In the genomic region with DNA sequence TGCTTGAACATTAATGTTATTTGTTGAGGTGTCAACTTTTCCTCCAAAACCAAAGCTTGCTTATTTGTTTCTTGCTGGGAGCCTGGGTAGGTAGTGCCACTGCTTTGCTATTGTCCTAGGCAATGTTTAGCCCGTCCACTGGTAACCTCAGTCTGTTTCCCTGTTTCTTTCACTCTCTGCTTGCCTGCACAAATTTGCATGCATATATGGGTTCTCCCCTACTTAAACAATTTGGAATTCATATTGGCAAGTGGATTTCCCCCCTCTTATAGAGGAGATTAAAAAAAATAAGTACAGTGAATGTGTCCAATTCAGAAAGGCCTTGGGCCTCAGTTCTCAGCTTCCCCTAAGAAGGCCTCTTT, we compare ENCODE assay signal across 1 cellular context.
TF ChIP-seq lines count a peak whose summit lies in the region.

No MANE protein-coding gene starts in this region.

TF ChIP-seq in WTC11, 78 proteins besides CTCF, POLR2A, EP300 and RAD21 (continued from another document):
- TF ChIP-seq ESRRA (CRISPR knock-in tag; IDR thresholded peaks at IDR 0.05; ENCODE audit: borderline replicate concordance) (no peak), MAX (CRISPR knock-in tag; IDR thresholded peaks at IDR 0.05) (no peak)
